Comparison of ENCODE assay signal across 20 cellular contexts in the genomic region with DNA sequence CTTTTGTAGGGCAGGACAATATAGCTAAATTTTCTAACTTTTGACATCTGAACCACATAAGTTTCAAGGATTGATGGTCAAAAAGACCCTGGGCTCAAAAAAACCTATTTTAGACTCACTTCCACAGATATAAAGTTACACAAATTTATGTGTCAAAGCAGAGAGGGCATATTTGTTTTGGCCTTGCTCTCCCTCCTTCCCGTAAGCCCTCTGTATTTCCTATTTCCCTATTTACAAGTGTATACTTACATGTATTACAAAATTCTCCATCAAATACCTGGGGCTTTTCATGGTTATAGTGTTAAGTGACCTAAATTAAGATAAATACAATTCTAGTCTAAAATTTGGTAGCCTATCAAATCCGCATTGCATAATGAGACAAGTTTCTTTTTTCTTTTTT. TPM values are rescaled to one million over a fixed set of nuclear protein-coding genes. Genes with fewer than 3 reads are reported as not detected.
DNase-seq lines count a peak whose midpoint lies in the region; ATAC-seq, FAIRE-seq and TF ChIP-seq lines count a peak whose summit lies in the region.
"Had no signal": no experiment of that assay in that cellular context is flagged by ENCODE, and none has a peak within 500 bp of the region (broad histone marks: within the 10 kb centered on the region; RNA-seq: fewer than 3 reads in every experiment).

No MANE protein-coding gene starts in this region.

- H3K4me3 Mint-ChIP-seq in astrocyte (ENCODE audit: unreplicated experiment): peak overlapping the region; percentile 90

- no peak overlapping the region for H2AFZ ChIP-seq in astrocyte (ENCODE audit: low read depth, low read length)

- H3K4me2 ChIP-seq in astrocyte (ENCODE audit: low read length): no peak overlapping the region

- no peak overlapping the region for H3K27ac Mint-ChIP-seq in astrocyte (ENCODE audit: unreplicated experiment)

- no peak overlapping the region for H3K9ac ChIP-seq in astrocyte (ENCODE audit: low read length)

- DNase-seq in right atrium auricular region (ENCODE audit: low spot score) (no peak), left ventricle myocardium superior (no peak), astrocyte (ENCODE audit: low read depth) (no peak), lower lobe of right lung (no peak), upper lobe of left lung (no peak), C1 segment of cervical spinal cord (lab: John Stamatoyannopoulos, UW) (no peak), OCI-M1 (lab: John Stamatoyannopoulos, UW) (no peak)
- DNase-seq in stimulated activated CD4-positive, alpha-beta T cell treated with anti-CD3 and anti-CD28 coated beads, Interleukin-12 subunit alpha, Interleukin-12 subunit beta, amount 100 ng/mL, for 4 hours: no peak
- DNase-seq: activated CD8-positive, alpha-beta memory T cell treated with anti-CD3 and anti-CD28 coated beads, Interleukin-2, amount 50 U/mL, for 48 hours; aorta; DMS79; effector memory CD4-positive, alpha-beta T cell; left colon; NCI-H146; NCI-H69; nucleus accumbens; retina; SW 1271; tibial artery had no signal

- no peak for TF ChIP-seq POLR2A in upper lobe of left lung (IDR thresholded peaks at IDR 0.05)

- peaks cover 39% of the 10 kb centered on the region for H3K79me2 ChIP-seq in astrocyte (ENCODE audit: insufficient read depth, low read length)

- H3K9me3 Mint-ChIP-seq in astrocyte (ENCODE audit: unreplicated experiment): peaks cover 1% of the 10 kb centered on the region

- peaks cover 0 to 30% of the 10 kb centered on the region in 2 donors for H3K4me1 ChIP-seq in right atrium auricular region
- H3K4me1 ChIP-seq in astrocyte (ENCODE audit: insufficient read depth, low read length): peaks cover 5% of the 10 kb centered on the region
- peaks cover 33% of the 10 kb centered on the region for H3K4me1 ChIP-seq in lower lobe of right lung
- H3K4me1 ChIP-seq in upper lobe of left lung: peaks cover 12 to 44% (median 29%) of the 10 kb centered on the region in 4 donors

- no peak for ATAC-seq in left ventricle myocardium superior
- ATAC-seq in lower lobe of right lung: peak in 1 of 2 donors; percentile 6
- ATAC-seq in upper lobe of left lung (ENCODE audit: low FRiP score in 2 of 2): no peak
- ATAC-seq: left colon had no signal

- H3K4me3 ChIP-seq in right atrium auricular region: no peak overlapping the region
- no peak overlapping the region for H3K4me3 ChIP-seq in astrocyte (ENCODE audit: insufficient read depth, low read depth, low read length)
- no peak overlapping the region for H3K4me3 ChIP-seq in lower lobe of right lung
- H3K4me3 ChIP-seq in upper lobe of left lung: peak overlapping the region in 2 of 4 donors; percentile 69 to 87

- no peak for FAIRE-seq in astrocyte (lab: Jason Lieb, UNC)
- FAIRE-seq: GM12892 had no signal

- TF ChIP-seq CTCF in right atrium auricular region (IDR thresholded peaks at IDR 0.05) (no peak), astrocyte (IDR thresholded peaks at IDR 0.05; ENCODE audit: insufficient read depth, low read depth, low read length) (no peak), lower lobe of right lung (IDR thresholded peaks at IDR 0.05) (no peak), upper lobe of left lung (IDR thresholded peaks at IDR 0.05) (no peak)

- TF ChIP-seq EP300 in upper lobe of left lung (IDR thresholded peaks at IDR 0.05): peak in 1 of 4 donors; percentile 54

- no peaks in the 10 kb centered on the region for H3K36me3 Mint-ChIP-seq in astrocyte (ENCODE audit: low read depth, unreplicated experiment)

- peaks cover 9% of the 10 kb centered on the region for H3K27me3 Mint-ChIP-seq in astrocyte (ENCODE audit: low read depth, unreplicated experiment)

- H4K20me1 ChIP-seq in astrocyte (ENCODE audit: insufficient read depth, low read length): peaks cover 29% of the 10 kb centered on the region

- 59 to 76% methylated on average over 2 of the region's 2 CpGs for WGBS in upper lobe of left lung, 2 donors

- H3K9me3 ChIP-seq in right atrium auricular region (no peaks in the 10 kb centered on the region), astrocyte (ENCODE audit: insufficient read depth, low read depth, low read length) (no peaks in the 10 kb centered on the region), lower lobe of right lung (no peaks in the 10 kb centered on the region), upper lobe of left lung (no peaks in the 10 kb centered on the region)
- H3K9me3 ChIP-seq: tibial artery had no signal

- H3K27me3 ChIP-seq in right atrium auricular region: no peaks in the 10 kb centered on the region
- H3K27me3 ChIP-seq in astrocyte (ENCODE audit: insufficient read depth, low read length): peaks cover 7% of the 10 kb centered on the region
- no peaks in the 10 kb centered on the region for H3K27me3 ChIP-seq in lower lobe of right lung (ENCODE audit: low read depth)
- no peaks in the 10 kb centered on the region for H3K27me3 ChIP-seq in upper lobe of left lung
- H3K27me3 ChIP-seq: tibial artery had no signal

- H3K4me1 Mint-ChIP-seq in astrocyte (ENCODE audit: low read depth, unreplicated experiment): peaks cover 2% of the 10 kb centered on the region

- no peaks in the 10 kb centered on the region for H3K36me3 ChIP-seq in right atrium auricular region
- H3K36me3 ChIP-seq in astrocyte (ENCODE audit: insufficient read depth, low read length): no peaks in the 10 kb centered on the region
- no peaks in the 10 kb centered on the region for H3K36me3 ChIP-seq in lower lobe of right lung
- no peaks in the 10 kb centered on the region for H3K36me3 ChIP-seq in upper lobe of left lung
- H3K36me3 ChIP-seq: tibial artery had no signal

- intact Hi-C loops in left ventricle myocardium superior (cut with micrococcal nuclease) (no loop called here), lower lobe of right lung (cut with DNase I) (no loop called here)

- H3K27ac ChIP-seq in right atrium auricular region: peak overlapping the region; percentile 5 to 100
- H3K27ac ChIP-seq in astrocyte (ENCODE audit: low read depth, low read length): no peak overlapping the region
- H3K27ac ChIP-seq in lower lobe of right lung: peak overlapping the region; percentile 99
- peak overlapping the region in 3 of 4 donors; percentile 98 to 99 (median 99) for H3K27ac ChIP-seq in upper lobe of left lung

RNA-seq across cellular contexts. Expression of gene KDM7A, which starts 2.6 kb away (rescaled TPM):
- total RNA-seq in right atrium auricular region: 10 to 100 TPM; 12.8 to 15.4 TPM
- 10.3 TPM for total RNA-seq in left ventricle myocardium superior
- 4.9 and 5.4 TPM in 2 replicates for total RNA-seq in astrocyte
- total RNA-seq in lower lobe of right lung: 17.9 TPM
- 10 to 100 TPM; 12.9 to 41.8 (median 18.2) TPM for total RNA-seq in upper lobe of left lung
